ENCODE assay signal across 18 cellular contexts in genomic region chr12:124499873-124500231, GRCh38.
A peak's percentile ranks its signal among the peaks of the same experiment; 100 is the strongest.
DNase-seq lines count a peak whose midpoint lies in the region; ATAC-seq, FAIRE-seq and TF ChIP-seq lines count a peak whose summit lies in the region.
"Had no signal": no experiment of that assay in that cellular context is flagged by ENCODE, and none has a peak within 500 bp of the region (broad histone marks: within the 10 kb centered on the region; RNA-seq: fewer than 3 reads in every experiment).

No MANE protein-coding gene starts in this region.

- H3K4me2 ChIP-seq in DND-41 (ENCODE audit: insufficient read depth, low read length) (no peak overlapping the region), IMR-90 (ENCODE audit: low read depth, low read length) (no peak overlapping the region), hepatocyte (no peak overlapping the region)

- no peak overlapping the region for H4K5ac ChIP-seq in IMR-90 (ENCODE audit: low read depth, low read length)

- H3K79me2 ChIP-seq in DND-41 (ENCODE audit: insufficient read depth, low read length), result peaks cover 94% of the 10 kb centered on the region
- peaks cover 96% of the 10 kb centered on the region for H3K79me2 ChIP-seq in hepatocyte

- intact Hi-C loops in IMR-90 (cut with micrococcal nuclease) (loop anchor here (2.0 to 5.0 kb wide), 3 partner anchors 13 to 267 kb away; no protein-coding TSS in a partner anchor), sigmoid colon (cut with DNase I) (no loop called here), lower leg skin (cut with DNase I; ENCODE audit: low total_unique reads) (no loop called here)

- in situ Hi-C loops in IMR-90 (cut with MboI; ENCODE audit: low sequenced_read_pairs), result no loop called here

- no peak for TF ChIP-seq RAD21 in IMR-90 (IDR thresholded peaks at IDR 0.05; ENCODE audit: low read length)

- DNase-seq in DND-41 (no peak), IMR-90 (no peak), hepatocyte (ENCODE audit: low spot score) (no peak), sigmoid colon (no peak), lower leg skin (ENCODE audit: low spot score in 2 of 2) (no peak), NCI-H187 (lab: John Stamatoyannopoulos, UW) (no peak), D721Med (ENCODE audit: insufficient read length, low spot score) (no peak)
- DNase-seq: activated CD4-positive, alpha-beta T cell treated with anti-CD3 and anti-CD28 coated beads, Interleukin-2, amount 50 U/mL, for 1 hour; activated T-cell treated with anti-CD3 and anti-CD28 coated beads, Interleukin-2, amount 50 U/mL, for 48 hours; left colon; natural killer cell; NCI-H1092 treated with DMSO at 0.1 percent for 48 hours; NCI-H2171 treated with DMSO at 0.1 percent for 48 hours; stimulated activated CD4-positive, alpha-beta T cell treated with anti-CD3 and anti-CD28 coated beads, Interleukin-4, amount 100 ng/mL, for 1 hour had no signal

- peaks cover 100% of the 10 kb centered on the region for H4K20me1 ChIP-seq in DND-41 (ENCODE audit: insufficient read depth, low read length)
- H4K20me1 ChIP-seq in IMR-90 (ENCODE audit: insufficient read depth, low read length), result peaks cover 99% of the 10 kb centered on the region
- H4K20me1 ChIP-seq in hepatocyte (ENCODE audit: insufficient read depth, poor library complexity, severe bottlenecking), result peaks cover 73% of the 10 kb centered on the region

- H3K56ac ChIP-seq in IMR-90 (ENCODE audit: extremely low read depth, insufficient read depth, low read length), result no peak overlapping the region

- H3K9me3 ChIP-seq in DND-41 (ENCODE audit: insufficient read depth, low read length, severe bottlenecking), result no peaks in the 10 kb centered on the region
- no peaks in the 10 kb centered on the region for H3K9me3 ChIP-seq in IMR-90 (ENCODE audit: control insufficient read depth, insufficient read depth, low read length)
- H3K9me3 ChIP-seq in hepatocyte (ENCODE audit: low read depth), result no peaks in the 10 kb centered on the region
- no peaks in the 10 kb centered on the region for H3K9me3 ChIP-seq in sigmoid colon
- H3K9me3 ChIP-seq: heart left ventricle, SJSA1 had no signal

- FAIRE-seq in D721Med (lab: Jason Lieb, UNC), result no peak
- FAIRE-seq: colon had no signal

- H2BK20ac ChIP-seq in IMR-90 (ENCODE audit: low read depth, low read length), result no peak overlapping the region

- H2BK15ac ChIP-seq in IMR-90 (ENCODE audit: low read depth, low read length), result no peak overlapping the region

- H4K8ac ChIP-seq in IMR-90 (ENCODE audit: low read depth in 2 of 2, low read length in 2 of 2), result no peak overlapping the region

- peak overlapping the region; percentile 94 for H3K4ac ChIP-seq in IMR-90 (ENCODE audit: low read depth, low read length)

- H4K91ac ChIP-seq in IMR-90 (ENCODE audit: insufficient read depth, low read depth, low read length), result no peak overlapping the region

- H3K27ac ChIP-seq in DND-41 (ENCODE audit: low read length) (0 out of 2 replicates have a peak overlapping the region, but pooled peaks have one; percentile 13), IMR-90 (ENCODE audit: insufficient read depth, low read length) (no peak overlapping the region), hepatocyte (peak overlapping the region; percentile 79), sigmoid colon (peak overlapping the region; percentile 67 to 81 (median 75))
- H3K27ac ChIP-seq: SJSA1 had no signal

- peaks cover 30% of the 10 kb centered on the region for H3K9me1 ChIP-seq in IMR-90 (ENCODE audit: insufficient read depth, low read length)

- no peak overlapping the region for H3K4me3 ChIP-seq in DND-41 (ENCODE audit: low read depth in 1 of 2, low read length in 2 of 2)
- no peak overlapping the region for H3K4me3 ChIP-seq in IMR-90 (ENCODE audit: insufficient read depth, low read depth, low read length)
- no peak overlapping the region for H3K4me3 ChIP-seq in hepatocyte
- H3K4me3 ChIP-seq in sigmoid colon, result no peak overlapping the region
- H3K4me3 ChIP-seq in lower leg skin (ENCODE audit: low read depth, poor library complexity, severe bottlenecking), result no peak overlapping the region
- H3K4me3 ChIP-seq: heart left ventricle, SJSA1 had no signal

- no peak for TF ChIP-seq POLR2A in IMR-90 (IDR thresholded peaks at IDR 0.05; ENCODE audit: low read depth, low read length)
- no peak for TF ChIP-seq POLR2A in sigmoid colon (IDR thresholded peaks at IDR 0.05)
- no peak for TF ChIP-seq POLR2A in lower leg skin (IDR thresholded peaks at IDR 0.05)

- dilution Hi-C loops in IMR-90 (cut with HindIII; ENCODE audit: low sequenced_read_pairs, unreplicated experiment), result no loop called here

- no peak for TF ChIP-seq EP300 in sigmoid colon (IDR thresholded peaks at IDR 0.05)

- H2BK120ac ChIP-seq in IMR-90 (ENCODE audit: low read depth, low read length), result peak overlapping the region; percentile 43

- no peaks in the 10 kb centered on the region for H3K4me1 ChIP-seq in DND-41 (ENCODE audit: insufficient read depth, low read length)
- H3K4me1 ChIP-seq in IMR-90 (ENCODE audit: control insufficient read depth, insufficient read depth, low read length), result peaks cover 34% of the 10 kb centered on the region
- H3K4me1 ChIP-seq in hepatocyte (ENCODE audit: insufficient read depth), result peaks cover 56% of the 10 kb centered on the region
- peaks cover 0 to 88% (median 81%) of the 10 kb centered on the region in 4 donors for H3K4me1 ChIP-seq in sigmoid colon

- peak overlapping the region; percentile 89 for H2AK5ac ChIP-seq in IMR-90 (ENCODE audit: low read depth, low read length)

- no peak for TF ChIP-seq CTCF in DND-41 (IDR thresholded peaks at IDR 0.05; ENCODE audit: borderline replicate concordance, extremely low read depth, low read length, poor library complexity, severe bottlenecking)
- TF ChIP-seq CTCF in IMR-90 (conservative IDR thresholded peaks at IDR 0.05; ENCODE audit: low read depth, low read length), result no peak
- TF ChIP-seq CTCF in hepatocyte (IDR thresholded peaks at IDR 0.05; ENCODE audit: poor library complexity), result no peak
- no peak for TF ChIP-seq CTCF in sigmoid colon (IDR thresholded peaks at IDR 0.05)
- TF ChIP-seq CTCF in lower leg skin (IDR thresholded peaks at IDR 0.05), result no peak
- TF ChIP-seq CTCF in D721Med (IDR thresholded peaks at IDR 0.05; ENCODE audit: insufficient read depth, missing control alignments), result no peak

- no peaks in the 10 kb centered on the region for H3K9me2 ChIP-seq in hepatocyte (replicated peaks; ENCODE audit: insufficient read depth)

- H3K79me1 ChIP-seq in IMR-90 (ENCODE audit: low read depth in 1 of 2, low read length in 2 of 2), result peaks cover 32 to 98% of the 10 kb centered on the region in 2 experiments

- POLR2A ChIA-PET in IMR-90 (lab: Charles Lee; ENCODE audit: unreplicated experiment), result no interaction called here

- 96% methylated on average over 5 of the region's 11 CpGs; no CpG with 5 or more reads in 1 of the 2 experiments for WGBS in IMR-90 (ENCODE audit: extremely low coverage in 2 of 2, insufficient read length in 1 of 2), 2 experiments
- 88% methylated on average over 8 of the region's 11 CpGs for WGBS in hepatocyte (ENCODE audit: low lambda C conversion rate, missing lambda C conversion rate)
- WGBS in sigmoid colon, 2 donors, result 82 to 95% methylated on average over 11 of the region's 11 CpGs
- WGBS in lower leg skin, 2 donors, result 85 to 92% methylated on average over 11 of the region's 11 CpGs

- H3K9ac ChIP-seq in DND-41 (ENCODE audit: low read depth, low read length), result no peak overlapping the region
- H3K9ac ChIP-seq in IMR-90 (ENCODE audit: low read depth, low read length), result no peak overlapping the region

- no peak for ATAC-seq in DND-41 (ENCODE audit: insufficient read depth, low read depth)
- ATAC-seq in IMR-90 (ENCODE audit: low read depth), result no peak
- no peak for ATAC-seq in GM18520 (IDR thresholded peaks at IDR 0.05; ENCODE audit: unreplicated experiment)
- ATAC-seq: heart left ventricle, left colon, natural killer cell had no signal

- no peak overlapping the region for H3K23ac ChIP-seq in IMR-90 (ENCODE audit: low read depth, low read length)

- H2AFZ ChIP-seq in DND-41 (ENCODE audit: low read depth, low read length), result no peak overlapping the region
- H2AFZ ChIP-seq in IMR-90 (replicated peaks; ENCODE audit: low read length, poor library complexity), result no peak overlapping the region
- no peak overlapping the region for H2AFZ ChIP-seq in hepatocyte

- H2BK5ac ChIP-seq in IMR-90 (ENCODE audit: low read depth, low read length, poor library complexity, severe bottlenecking), result no peak overlapping the region

- no peak overlapping the region for H2AK9ac ChIP-seq in IMR-90 (replicated peaks; ENCODE audit: low read depth, low read length, poor library complexity)

- no TSS peak for BruUV-seq in IMR-90 (replicated peaks; lab: Mats Ljungman, UMichigan)

- CTCF ChIA-PET in IMR-90 (lab: Yijun Ruan, JAX), result no interaction called here

- H3K14ac ChIP-seq in IMR-90 (replicated peaks; ENCODE audit: low read depth, low read length), result no peak overlapping the region

- H3K18ac ChIP-seq in IMR-90 (ENCODE audit: low read depth, low read length), result no peak overlapping the region

- H3K27me3 ChIP-seq in DND-41 (ENCODE audit: insufficient read depth, low read length, poor library complexity) (no peaks in the 10 kb centered on the region), IMR-90 (ENCODE audit: control insufficient read depth, insufficient read depth, low read length) (no peaks in the 10 kb centered on the region), hepatocyte (no peaks in the 10 kb centered on the region), sigmoid colon (no peaks in the 10 kb centered on the region)
- H3K27me3 ChIP-seq: heart left ventricle, SJSA1 had no signal

- H3K36me3 ChIP-seq in DND-41 (ENCODE audit: insufficient read depth, low read length), result peaks cover 15% of the 10 kb centered on the region; the same call in 1 of the 2 replicates
- peaks cover 4% of the 10 kb centered on the region; the same call in 1 of the 2 replicates for H3K36me3 ChIP-seq in IMR-90 (ENCODE audit: control insufficient read depth, insufficient read depth, low read length)
- no peaks in the 10 kb centered on the region for H3K36me3 ChIP-seq in hepatocyte (replicated peaks; ENCODE audit: insufficient read depth, low read depth)
- peaks cover 0 to 4% (median 2%) of the 10 kb centered on the region in 4 donors for H3K36me3 ChIP-seq in sigmoid colon

TF ChIP-seq in IMR-90, 13 proteins besides CTCF, POLR2A, EP300 and RAD21 (continues in another document):
- no peak for TF ChIP-seq ELK1 (IDR thresholded peaks at IDR 0.05; ENCODE audit: borderline replicate concordance, low read depth, low read length)
- no peak for TF ChIP-seq FOS (IDR thresholded peaks at IDR 0.05; ENCODE audit: low read depth, low read length)
- TF ChIP-seq MAZ (IDR thresholded peaks at IDR 0.05; ENCODE audit: borderline replicate concordance, low read depth, low read length), result no peak
- no peak for TF ChIP-seq RCOR1 (IDR thresholded peaks at IDR 0.05; ENCODE audit: insufficient replicate concordance, low read length)
